10 cellular contexts compared by ENCODE assay signal in genomic region chr6:47235964-47236760, GRCh38.
DNase-seq lines count a peak whose midpoint lies in the region; ATAC-seq and TF ChIP-seq lines count a peak whose summit lies in the region.
"Had no signal": no experiment of that assay in that cellular context is flagged by ENCODE, and none has a peak within 500 bp of the region (broad histone marks: within the 10 kb centered on the region; RNA-seq: fewer than 3 reads in every experiment).

No MANE protein-coding gene starts in this region.

- no peak for TF ChIP-seq CTCF in transverse colon (IDR thresholded peaks at IDR 0.05)

- H3K27ac ChIP-seq in cingulate gyrus (ENCODE audit: low read depth, low read length) = peak overlapping the region; percentile 44
- peak overlapping the region; percentile 59 to 74 (median 68) for H3K27ac ChIP-seq in transverse colon
- H3K27ac ChIP-seq: 22Rv1 had no signal

- no peak for TF ChIP-seq POLR2A in transverse colon (IDR thresholded peaks at IDR 0.05)

- no peaks in the 10 kb centered on the region for H3K36me3 ChIP-seq in transverse colon

- no peaks in the 10 kb centered on the region for H3K27me3 ChIP-seq in transverse colon

- 48 to 50% methylated on average over 7 to 8 of the region's 8 CpGs for WGBS in transverse colon (ENCODE audit: low coverage in 1 of 2), 2 donors

- TF ChIP-seq EP300 in transverse colon (IDR thresholded peaks at IDR 0.05; ENCODE audit: low read depth) = no peak

- ATAC-seq in HG02970 (IDR thresholded peaks at IDR 0.05; ENCODE audit: low FRiP score, unreplicated experiment) = no peak

- peaks cover 7 to 38% (median 25%) of the 10 kb centered on the region in 4 donors for H3K4me1 ChIP-seq in transverse colon

- DNase-seq in SIG-M5 treated with dmso at 0.1 percent for 504 hours (lab: John Stamatoyannopoulos, UW; ENCODE audit: unreplicated experiment) (peak; percentile 25), SIG-M5 (lab: John Stamatoyannopoulos, UW) (no peak), NCI-H345 (lab: John Stamatoyannopoulos, UW) (peak; percentile 59), transverse colon (peak; percentile 50), NCI-H1436 (lab: John Stamatoyannopoulos, UW) (no peak)
- no peak for DNase-seq in activated naive CD4-positive, alpha-beta T cell (lab: John Stamatoyannopoulos, UW)
- DNase-seq: stimulated activated CD4-positive, alpha-beta T cell treated with anti-CD3 and anti-CD28 coated beads, Interleukin-4, amount 100 ng/mL, for 1 hour had no signal

- no peaks in the 10 kb centered on the region for H3K9me3 ChIP-seq in transverse colon

- intact Hi-C loops in transverse colon (cut with DNase I; ENCODE audit: low total_unique reads) = loop anchor here (10.0 kb wide), 1 partner anchor 101 kb away; no protein-coding TSS in a partner anchor

- no peak overlapping the region for H3K4me3 ChIP-seq in transverse colon

- in situ Hi-C loops in transverse colon (cut with MboI; ENCODE audit: low pct_ligation_motif_present in 1 of 4, low pct_unique_long_range_greater_than_20kb in 1 of 4, low sequenced_read_pairs in 3 of 4) = no loop called here

Comparison
In these comparisons a context has a peak if more than half of its experiments do, and no peak if none do; other contexts are left out.
1. DNase-seq: peak in SIG-M5 treated with dmso at 0.1 percent for 504 hours (single experiment), NCI-H345 (single experiment) and transverse colon (single experiment); none in SIG-M5 (single experiment), NCI-H1436 (single experiment) and activated naive CD4-positive, alpha-beta T cell (0 of 4).